ENCODE assay signal across 11 cellular contexts in the genomic region with DNA sequence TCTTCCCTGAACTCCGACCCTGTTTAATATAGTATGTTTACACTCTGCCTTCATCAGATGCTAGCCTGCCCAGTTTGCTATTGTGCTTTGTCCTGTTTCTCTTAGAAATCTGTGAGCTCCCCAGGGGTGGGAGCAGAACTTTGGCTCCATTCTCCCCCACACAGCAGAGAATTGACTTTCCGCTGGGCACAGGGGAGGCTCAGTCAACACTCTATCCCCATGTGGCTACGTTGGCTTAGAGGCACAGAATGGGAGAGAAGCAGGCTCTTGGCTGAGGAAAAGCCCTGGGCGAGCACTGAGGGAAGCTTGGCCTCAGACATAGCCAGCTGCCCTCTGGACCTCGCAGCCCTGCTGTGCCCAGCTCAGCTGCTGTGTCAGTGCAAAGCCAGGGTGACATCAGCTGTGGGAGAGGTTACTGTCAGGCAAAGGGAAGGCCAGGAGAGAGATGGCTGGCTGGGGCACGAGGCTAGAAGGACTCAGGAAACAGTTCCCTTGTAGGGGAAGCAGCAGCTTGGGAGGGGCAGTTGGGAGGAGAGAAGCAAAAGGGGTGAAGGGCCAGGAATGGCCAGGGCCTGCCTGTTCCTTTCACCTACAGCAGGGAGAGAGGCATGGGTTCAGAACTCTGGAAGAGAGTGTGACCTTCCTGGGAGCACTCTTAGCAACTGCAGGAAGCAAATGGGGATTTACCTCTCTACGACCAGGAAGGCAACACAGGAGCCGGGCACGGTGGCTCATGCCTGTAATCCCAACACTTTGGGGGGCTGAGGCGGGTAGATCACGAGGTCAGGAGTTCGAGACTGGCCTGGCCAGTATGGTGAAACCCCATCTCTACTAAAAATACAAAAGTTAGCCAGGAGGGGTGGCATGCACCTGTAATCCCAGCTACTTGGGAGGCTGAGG. TPM values are rescaled to one million over a fixed set of nuclear protein-coding genes. Genes with fewer than 3 reads are reported as not detected.
DNase-seq lines count a peak whose midpoint lies in the region; ATAC-seq and TF ChIP-seq lines count a peak whose summit lies in the region.
"Had no signal": no experiment of that assay in that cellular context is flagged by ENCODE, and none has a peak within 500 bp of the region (broad histone marks: within the 10 kb centered on the region; RNA-seq: fewer than 3 reads in every experiment).

No MANE protein-coding gene starts in this region.

- H3K27ac Mint-ChIP-seq in activated CD4-positive, alpha-beta T cell treated with anti-CD3 and anti-CD28 coated beads for 36 hours = peak overlapping the region; percentile 42
- H3K27ac Mint-ChIP-seq in naive B cell = peak overlapping the region in 5 of 6 donors; percentile 8 to 96 (median 66)

- H3K9me3 ChIP-seq in tibial nerve = no peaks in the 10 kb centered on the region
- H3K9me3 ChIP-seq: upper lobe of left lung had no signal

- CTCF ChIA-PET in activated CD4-positive, alpha-beta T cell treated with anti-CD3 and anti-CD28 coated beads for 36 hours (lab: Charles Lee) = interaction anchor here (1.2 to 21.1 kb wide), 4 partner anchors 90 to 177 kb away, joined by 3 to 236 read pairs (median 6); no protein-coding TSS in a partner anchor

- H3K4me3 Mint-ChIP-seq in activated CD4-positive, alpha-beta T cell treated with anti-CD3 and anti-CD28 coated beads for 36 hours = no peak overlapping the region
- peak overlapping the region in 2 of 8 donors; percentile 15 to 26 for H3K4me3 Mint-ChIP-seq in naive B cell
- H3K4me3 Mint-ChIP-seq in activated T-cell treated with anti-CD3 and anti-CD28 coated beads, Interleukin-2, amount 50 U/mL, for 4 hours = no peak overlapping the region

- peak overlapping the region; percentile 1 to 89 (median 69) for H3K27ac ChIP-seq in tibial nerve

- 57 to 58% methylated on average over 12 of the region's 12 CpGs for WGBS in tibial nerve, 2 donors

- TF ChIP-seq CTCF in fibroblast of mammary gland (conservative IDR thresholded peaks at IDR 0.05; ENCODE audit: control insufficient read depth, insufficient read depth, low read depth, low read length) (no peak), tibial nerve (IDR thresholded peaks at IDR 0.05) (no peak)

- POLR2A ChIA-PET in activated CD4-positive, alpha-beta T cell treated with anti-CD3 and anti-CD28 coated beads for 36 hours (lab: Charles Lee) = no interaction called here

- no peak for DNase-seq in activated CD4-positive, alpha-beta T cell treated with anti-CD3 and anti-CD28 coated beads for 36 hours
- no peak for DNase-seq in activated CD4-positive, alpha-beta T cell treated with anti-CD3 and anti-CD28 coated beads for 1 hour
- DNase-seq in fibroblast of mammary gland (ENCODE audit: low read depth) (peak; percentile 43), naive B cell (no peak), tibial nerve (ENCODE audit: low spot score in 2 of 2) (peak in 1 of 2 donors; percentile 22)
- no peak for DNase-seq in activated T-cell treated with anti-CD3 and anti-CD28 coated beads, Interleukin-2, amount 50 U/mL, for 4 hours
- DNase-seq: dermis blood vessel endothelial cell had no signal

- intact Hi-C loops in activated CD4-positive, alpha-beta T cell treated with anti-CD3 and anti-CD28 coated beads for 36 hours (cut with DNase I, micrococcal nuclease) = no loop called here

- H3K27me3 ChIP-seq in tibial nerve = peaks cover 0 to 4% of the 10 kb centered on the region in 2 donors
- H3K27me3 ChIP-seq: upper lobe of left lung had no signal

- peaks cover 3% of the 10 kb centered on the region for H3K36me3 Mint-ChIP-seq in activated CD4-positive, alpha-beta T cell treated with anti-CD3 and anti-CD28 coated beads for 36 hours (ENCODE audit: low read depth)
- H3K36me3 Mint-ChIP-seq in naive B cell = no peaks in the 10 kb centered on the region
- no peaks in the 10 kb centered on the region for H3K36me3 Mint-ChIP-seq in activated T-cell treated with anti-CD3 and anti-CD28 coated beads, Interleukin-2, amount 50 U/mL, for 4 hours (ENCODE audit: insufficient read depth)

- H3K4me1 Mint-ChIP-seq in activated CD4-positive, alpha-beta T cell treated with anti-CD3 and anti-CD28 coated beads for 36 hours = peaks cover 14% of the 10 kb centered on the region
- H3K4me1 Mint-ChIP-seq in naive B cell = peaks cover 31 to 44% (median 33%) of the 10 kb centered on the region in 3 donors
- H3K4me1 Mint-ChIP-seq in activated T-cell treated with anti-CD3 and anti-CD28 coated beads, Interleukin-2, amount 50 U/mL, for 4 hours (ENCODE audit: low read depth) = peaks cover 2% of the 10 kb centered on the region

- peak in 1 of 2 donors; percentile 77 for TF ChIP-seq EP300 in tibial nerve (IDR thresholded peaks at IDR 0.05)

- no peaks in the 10 kb centered on the region for H3K27me3 Mint-ChIP-seq in activated CD4-positive, alpha-beta T cell treated with anti-CD3 and anti-CD28 coated beads for 36 hours
- H3K27me3 Mint-ChIP-seq in naive B cell = no peaks in the 10 kb centered on the region
- no peaks in the 10 kb centered on the region for H3K27me3 Mint-ChIP-seq in activated T-cell treated with anti-CD3 and anti-CD28 coated beads, Interleukin-2, amount 50 U/mL, for 4 hours (ENCODE audit: low read depth)

- H3K4me1 ChIP-seq in tibial nerve = peaks cover 0 to 38% (median 22%) of the 10 kb centered on the region in 4 donors

- no peak for ATAC-seq in activated CD4-positive, alpha-beta T cell treated with anti-CD3 and anti-CD28 coated beads for 36 hours
- ATAC-seq in naive B cell (ENCODE audit: low read depth in 2 of 2) = no peak
- no peak for ATAC-seq in activated T-cell treated with anti-CD3 and anti-CD28 coated beads, Interleukin-2, amount 50 U/mL, for 4 hours
- ATAC-seq in HG02610 (IDR thresholded peaks at IDR 0.05; ENCODE audit: unreplicated experiment) = no peak
- ATAC-seq in GM18502 (IDR thresholded peaks at IDR 0.05; ENCODE audit: poor library complexity, unreplicated experiment) = no peak

- no peak for TF ChIP-seq POLR2A in tibial nerve (IDR thresholded peaks at IDR 0.05)

- H3K4me3 ChIP-seq in fibroblast of mammary gland (ENCODE audit: control insufficient read depth, low read depth, low read length) = no peak overlapping the region
- no peak overlapping the region for H3K4me3 ChIP-seq in tibial nerve
- H3K4me3 ChIP-seq: upper lobe of left lung had no signal

- H3K36me3 ChIP-seq in tibial nerve = no peaks in the 10 kb centered on the region
- H3K36me3 ChIP-seq: upper lobe of left lung had no signal

- no peaks in the 10 kb centered on the region for H3K9me3 Mint-ChIP-seq in activated CD4-positive, alpha-beta T cell treated with anti-CD3 and anti-CD28 coated beads for 36 hours (ENCODE audit: low read depth)
- H3K9me3 Mint-ChIP-seq in naive B cell = no peaks in the 10 kb centered on the region
- H3K9me3 Mint-ChIP-seq in activated T-cell treated with anti-CD3 and anti-CD28 coated beads, Interleukin-2, amount 50 U/mL, for 4 hours = no peaks in the 10 kb centered on the region

RNA-seq across cellular contexts. Expression of gene SCD, which starts 5.8 kb away (rescaled TPM):
- total RNA-seq in activated CD4-positive, alpha-beta T cell treated with anti-CD3 and anti-CD28 coated beads for 36 hours = 100 to 1,000 TPM; 203 to 206 TPM
- 1 to 10 TPM; 1.7 to 8.3 (median 4.2) TPM for polyA plus RNA-seq in naive B cell (ENCODE audit: low read depth in 6 of 6)
- 100 to 1,000 TPM; 118 to 500 (median 249) TPM for total RNA-seq in tibial nerve
- 10 to 100 TPM; 19.7 to 26.7 (median 21.1) TPM for total RNA-seq in activated T-cell treated with anti-CD3 and anti-CD28 coated beads, Interleukin-2, amount 50 U/mL, for 4 hours

RNA-seq across cellular contexts. Expression of gene PKD2L1, which starts 11.2 kb away (rescaled TPM):
- total RNA-seq in activated CD4-positive, alpha-beta T cell treated with anti-CD3 and anti-CD28 coated beads for 36 hours = not detected
- polyA plus RNA-seq in naive B cell (ENCODE audit: low read depth in 6 of 6) = 1 to 10 TPM in 1 of 6 donors, under 1 TPM in 2, not detected in 3; 0.25 to 1.1 (median 0.93) TPM
- total RNA-seq in tibial nerve = under 1 TPM in 1 of 4 donors, not detected in 3; 0.42 TPM
- total RNA-seq in activated T-cell treated with anti-CD3 and anti-CD28 coated beads, Interleukin-2, amount 50 U/mL, for 4 hours = not detected
- total RNA-seq: dermis blood vessel endothelial cell, M059J had no signal

RNA-seq across cellular contexts. Expression of gene BLOC1S2, which starts 54.7 kb away (rescaled TPM):
- total RNA-seq in activated CD4-positive, alpha-beta T cell treated with anti-CD3 and anti-CD28 coated beads for 36 hours = 10 to 100 TPM; 45.0 to 45.7 TPM
- polyA plus RNA-seq in naive B cell (ENCODE audit: low read depth in 6 of 6) = 100 to 1,000 TPM; 254 to 374 (median 297) TPM
- 10 to 100 TPM; 15.3 to 39.0 (median 26.6) TPM for total RNA-seq in tibial nerve
- total RNA-seq in activated T-cell treated with anti-CD3 and anti-CD28 coated beads, Interleukin-2, amount 50 U/mL, for 4 hours = 10 to 100 TPM; 62.5 to 79.5 (median 75.5) TPM

Comparison
In these comparisons a context has a peak if more than half of its experiments do, and no peak if none do; other contexts are left out.
1. RNA of gene SCD, which starts 5.8 kb away (total RNA-seq): 118 to 500 TPM in tibial nerve and 203 to 206 TPM in activated CD4-positive, alpha-beta T cell treated with anti-CD3 and anti-CD28 coated beads for 36 hours; 19.7 to 26.7 TPM in activated T-cell treated with anti-CD3 and anti-CD28 coated beads, Interleukin-2, amount 50 U/mL, for 4 hours; every median in the first group is over 4 times any median in the second.